Comparison of ENCODE assay signal across 13 cellular contexts in genomic region chr2:241598487-241598886, GRCh38. TPM values are rescaled to one million over a fixed set of nuclear protein-coding genes. Genes with fewer than 3 reads are reported as not detected.
DNase-seq lines count a peak whose midpoint lies in the region; ATAC-seq, FAIRE-seq and TF ChIP-seq lines count a peak whose summit lies in the region.
"Had no signal": no experiment of that assay in that cellular context is flagged by ENCODE, and none has a peak within 500 bp of the region (broad histone marks: within the 10 kb centered on the region; RNA-seq: fewer than 3 reads in every experiment).

No MANE protein-coding gene starts in this region.

- intact Hi-C loops in heart left ventricle (cut with DNase I) (loop anchor here in 1 of 10 donors (5.0 kb wide), 1 partner anchor 521 kb away; no protein-coding TSS in a partner anchor), left ventricle myocardium superior (cut with micrococcal nuclease) (no loop called here), adrenal gland (cut with DNase I) (no loop called here)

- peak in 7 of 12 donors; percentile 12 to 36 (median 24) for TF ChIP-seq CTCF in heart left ventricle (IDR thresholded peaks at IDR 0.05)
- TF ChIP-seq CTCF in OCI-LY1 (IDR thresholded peaks at IDR 0.05; ENCODE audit: low read length): 0 out of 2 replicates have a peak, but pooled peaks have one; percentile 32
- peak; percentile 27 for TF ChIP-seq CTCF in epithelial cell of esophagus (IDR thresholded peaks at IDR 0.05; ENCODE audit: insufficient read depth, low read depth, low read length, missing control alignments)
- peak in 1 of 6 experiments; percentile 9 for TF ChIP-seq CTCF in adrenal gland (IDR thresholded peaks at IDR 0.05)

- no peak overlapping the region for H3K4me3 ChIP-seq in heart left ventricle
- no peak overlapping the region for H3K4me3 ChIP-seq in OCI-LY1 (ENCODE audit: low read depth, low read length, poor library complexity, severe bottlenecking)
- H3K4me3 ChIP-seq in epithelial cell of esophagus (ENCODE audit: low read length): no peak overlapping the region
- H3K4me3 ChIP-seq in adrenal gland: no peak overlapping the region
- H3K4me3 ChIP-seq: ascending aorta had no signal

- DNase-seq in heart left ventricle (no peak), left ventricle myocardium superior (no peak), epithelial cell of esophagus (ENCODE audit: low read depth) (peak; percentile 31), urothelium cell line (ENCODE audit: low spot score) (no peak), adrenal gland (no peak), RKO (ENCODE audit: low spot score) (no peak)
- DNase-seq in activated effector memory CD4-positive, alpha-beta T cell treated with anti-CD3 and anti-CD28 coated beads, Interleukin-2, amount 50 U/mL, for 16 hours: no peak
- DNase-seq: activated CD4-positive, alpha-beta T cell treated with anti-CD3 and anti-CD28 coated beads, Interleukin-2, amount 10 ng/mL, durations not matched to agents 24 days and 14 days; CD4-positive, CD25-positive, alpha-beta regulatory T cell; NCI-H524 treated with DMSO at 0.1 percent for 48 hours had no signal

- no peaks in the 10 kb centered on the region for H3K79me2 ChIP-seq in OCI-LY1 (ENCODE audit: insufficient read depth, low read length)

- H3F3A ChIP-seq in OCI-LY1 (ENCODE audit: insufficient read depth, low read length): no peaks in the 10 kb centered on the region

- H3K27me3 ChIP-seq in heart left ventricle: no peaks in the 10 kb centered on the region
- H3K27me3 ChIP-seq in OCI-LY1 (ENCODE audit: insufficient read depth, low read length): no peaks in the 10 kb centered on the region
- no peaks in the 10 kb centered on the region for H3K27me3 ChIP-seq in adrenal gland
- H3K27me3 ChIP-seq: ascending aorta had no signal

- no peak overlapping the region for H3K27ac ChIP-seq in heart left ventricle
- no peak overlapping the region for H3K27ac ChIP-seq in OCI-LY1 (ENCODE audit: low read depth, low read length, poor library complexity, severe bottlenecking)
- no peak overlapping the region for H3K27ac ChIP-seq in adrenal gland
- H3K27ac ChIP-seq: ascending aorta had no signal

- H3K9me3 ChIP-seq in heart left ventricle (no peaks in the 10 kb centered on the region), OCI-LY1 (ENCODE audit: low read length) (no peaks in the 10 kb centered on the region), adrenal gland (replicated peaks in 1 of 3) (no peaks in the 10 kb centered on the region)
- H3K9me3 ChIP-seq: ascending aorta had no signal

- ATAC-seq in heart left ventricle: no peak
- no peak for ATAC-seq in left ventricle myocardium superior

- WGBS in heart left ventricle, 4 donors: 53 to 82% (median 73%) methylated on average over 1 of the region's 1 CpG
- WGBS in adrenal gland, 4 donors: 83 to 89% (median 88%) methylated on average over 1 of the region's 1 CpG; no CpG with 5 or more reads in 1 of the 4 donors

- FAIRE-seq in urothelium cell line (lab: Jason Lieb, UNC): peak; percentile 56
- FAIRE-seq: GM19239 had no signal

- no peaks in the 10 kb centered on the region for H3K9me2 ChIP-seq in OCI-LY1 (ENCODE audit: low read depth, low read length)

- no peaks in the 10 kb centered on the region for H4K20me1 ChIP-seq in OCI-LY1 (ENCODE audit: insufficient read depth, low read length)

- no peak overlapping the region for H3K9ac ChIP-seq in OCI-LY1 (ENCODE audit: low read length)

- no peak overlapping the region for H3K4me2 ChIP-seq in OCI-LY1 (ENCODE audit: low read length)

- H3K36me3 ChIP-seq in heart left ventricle: peaks cover 0 to 91% (median 74%) of the 10 kb centered on the region in 9 donors
- H3K36me3 ChIP-seq in OCI-LY1 (ENCODE audit: insufficient read depth, low read length): peaks cover 42% of the 10 kb centered on the region; the same call in 1 of the 2 replicates
- peaks cover 0 to 45% of the 10 kb centered on the region in 2 donors for H3K36me3 ChIP-seq in adrenal gland (replicated peaks in 1 of 2)

- no peak overlapping the region for H2AFZ ChIP-seq in OCI-LY1 (ENCODE audit: low read length)

- H3K4me1 ChIP-seq in heart left ventricle: no peaks in the 10 kb centered on the region
- no peaks in the 10 kb centered on the region for H3K4me1 ChIP-seq in OCI-LY1 (ENCODE audit: insufficient read depth, low read length, severe bottlenecking)
- H3K4me1 ChIP-seq in adrenal gland (replicated peaks in 1 of 2): no peaks in the 10 kb centered on the region
- H3K4me1 ChIP-seq: ascending aorta had no signal

- no peak for TF ChIP-seq POLR2A in heart left ventricle (IDR thresholded peaks at IDR 0.05)
- TF ChIP-seq POLR2A in adrenal gland (IDR thresholded peaks at IDR 0.05): no peak

RNA-seq across cellular contexts. Expression of gene THAP4, which starts 38.5 kb away (rescaled TPM):
- total RNA-seq in heart left ventricle (100 to 1,000 TPM in 1 of 9 donors, 10 to 100 TPM in 8; 61.7 to 106 (median 74.2) TPM), left ventricle myocardium superior (84.5 TPM), adrenal gland (10 to 100 TPM; 27.6 to 48.7 (median 37.3) TPM)
- polyA plus RNA-seq in heart left ventricle (100 to 1,000 TPM in 1 of 2 donors, 10 to 100 TPM in 1; 81.5 to 110 TPM), adrenal gland (10 to 100 TPM; 23.9 to 62.9 (median 54.9) TPM)

RNA-seq across cellular contexts. Expression of gene ATG4B, which starts 39.0 kb away (rescaled TPM):
- total RNA-seq in heart left ventricle (10 to 100 TPM; 37.8 to 67.9 (median 48.3) TPM), left ventricle myocardium superior (42.3 TPM), adrenal gland (100 to 1,000 TPM in 1 of 8 donors, 10 to 100 TPM in 7; 37.3 to 100 (median 60.2) TPM)
- polyA plus RNA-seq in heart left ventricle (10 to 100 TPM; 35.9 to 75.1 TPM), adrenal gland (100 to 1,000 TPM in 1 of 3 donors, 10 to 100 TPM in 2; 44.6 to 167 (median 77.5) TPM)

RNA-seq across cellular contexts. Expression of gene BOK, which starts 39.9 kb away (rescaled TPM):
- total RNA-seq in heart left ventricle: 10 to 100 TPM in 3 of 9 donors, 1 to 10 TPM in 6; 1.7 to 22.3 (median 8.4) TPM
- polyA plus RNA-seq in heart left ventricle: 1 to 10 TPM; 1.4 to 9.6 TPM
- total RNA-seq in left ventricle myocardium superior: 3.6 TPM
- 10 to 100 TPM; 10.3 to 41.7 (median 16.7) TPM for total RNA-seq in adrenal gland
- polyA plus RNA-seq in adrenal gland: 10 to 100 TPM in 1 of 3 donors, 1 to 10 TPM in 2; 2.9 to 19.3 (median 7.8) TPM
- total RNA-seq: CD4-positive, CD25-positive, alpha-beta regulatory T cell had no signal
- polyA plus RNA-seq: CD4-positive, CD25-positive, alpha-beta regulatory T cell had no signal
